ENCODE assay signal across 1 cellular context in genomic region chr12:237026-237815, GRCh38.
TF ChIP-seq lines count a peak whose summit lies in the region.

No MANE protein-coding gene starts in this region.

TF ChIP-seq in HepG2, 621 proteins besides CTCF, POLR2A, EP300 and RAD21 (continued from another document):
- TF ChIP-seq RNF219 (CRISPR knock-in tag; IDR thresholded peaks at IDR 0.05) (no peak), FOXA3 (CRISPR knock-in tag; IDR thresholded peaks at IDR 0.05) (no peak), MYNN (CRISPR knock-in tag; IDR thresholded peaks at IDR 0.05; ENCODE audit: low read depth) (no peak), SIX4 (CRISPR knock-in tag; IDR thresholded peaks at IDR 0.05) (no peak), ESRRA (CRISPR knock-in tag; IDR thresholded peaks at IDR 0.05; ENCODE audit: low read depth) (no peak), RXRB (CRISPR knock-in tag; IDR thresholded peaks at IDR 0.05; ENCODE audit: borderline replicate concordance) (no peak), ZFP36L2 (CRISPR knock-in tag; IDR thresholded peaks at IDR 0.05) (no peak), EEA1 (CRISPR knock-in tag; IDR thresholded peaks at IDR 0.05; ENCODE audit: borderline replicate concordance) (no peak), ZNF780A (CRISPR knock-in tag; IDR thresholded peaks at IDR 0.05) (no peak), KLF13 (CRISPR knock-in tag; IDR thresholded peaks at IDR 0.05) (no peak), ZNF737 (CRISPR knock-in tag; IDR thresholded peaks at IDR 0.05; ENCODE audit: borderline replicate concordance) (no peak), RNF2 (conservative IDR thresholded peaks at IDR 0.05; ENCODE audit: low read depth) (no peak), ISL2 (CRISPR knock-in tag; IDR thresholded peaks at IDR 0.05) (no peak)
- TF ChIP-seq, protein P1, sequence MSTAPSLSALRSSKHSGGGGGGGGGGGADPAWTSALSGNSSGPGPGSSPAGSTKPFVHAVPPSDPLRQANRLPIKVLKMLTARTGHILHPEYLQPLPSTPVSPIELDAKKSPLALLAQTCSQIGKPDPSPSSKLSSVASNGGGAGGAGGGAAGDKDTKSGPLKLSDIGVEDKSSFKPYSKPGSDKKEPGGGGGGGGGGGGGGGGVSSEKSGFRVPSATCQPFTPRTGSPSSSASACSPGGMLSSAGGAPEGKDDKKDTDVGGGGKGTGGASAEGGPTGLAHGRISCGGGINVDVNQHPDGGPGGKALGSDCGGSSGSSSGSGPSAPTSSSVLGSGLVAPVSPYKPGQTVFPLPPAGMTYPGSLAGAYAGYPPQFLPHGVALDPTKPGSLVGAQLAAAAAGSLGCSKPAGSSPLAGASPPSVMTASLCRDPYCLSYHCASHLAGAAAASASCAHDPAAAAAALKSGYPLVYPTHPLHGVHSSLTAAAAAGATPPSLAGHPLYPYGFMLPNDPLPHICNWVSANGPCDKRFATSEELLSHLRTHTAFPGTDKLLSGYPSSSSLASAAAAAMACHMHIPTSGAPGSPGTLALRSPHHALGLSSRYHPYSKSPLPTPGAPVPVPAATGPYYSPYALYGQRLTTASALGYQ (CRISPR knock-in tag; IDR thresholded peaks at IDR 0.05) = no peak
